ENCODE assay signal across 14 cellular contexts in the genomic region with DNA sequence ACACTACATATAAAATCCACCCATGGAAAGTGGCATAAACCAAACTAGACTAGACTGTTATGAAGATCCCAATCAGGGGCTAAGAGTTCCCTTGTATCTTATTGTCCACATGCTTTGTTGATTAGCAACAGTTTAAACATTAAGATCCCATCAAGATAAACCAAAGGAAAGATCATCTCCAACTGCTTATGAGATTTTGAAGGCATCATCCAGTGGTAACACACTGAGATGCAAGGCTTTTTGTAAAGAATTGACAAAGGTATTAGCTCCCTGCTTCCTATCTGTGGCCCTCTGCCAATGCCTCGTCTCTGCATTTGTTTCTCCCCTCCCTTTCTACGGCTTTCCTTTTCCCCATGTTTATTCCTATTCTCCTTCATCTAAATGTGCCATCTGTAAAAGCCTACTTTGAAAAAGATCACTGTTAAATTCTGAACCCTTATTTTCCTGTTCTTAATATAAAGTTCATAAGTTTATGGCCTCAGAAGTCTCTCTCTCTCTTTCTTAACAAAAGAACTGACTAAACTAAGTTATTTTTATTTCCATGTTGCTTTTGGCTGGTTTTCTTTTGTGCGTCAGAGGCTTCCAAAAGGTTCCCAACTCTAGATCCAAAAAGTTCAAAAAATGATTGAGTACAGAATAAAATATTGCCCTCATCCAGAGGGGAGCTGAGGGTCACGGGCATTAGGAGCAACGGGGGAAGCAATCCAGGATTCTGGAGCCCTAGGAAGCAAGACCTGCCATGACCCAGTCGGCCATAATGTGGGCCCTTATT. TPM values are rescaled to one million over a fixed set of nuclear protein-coding genes. Genes with fewer than 3 reads are reported as not detected.
DNase-seq lines count a peak whose midpoint lies in the region; ATAC-seq and TF ChIP-seq lines count a peak whose summit lies in the region.
"Had no signal": no experiment of that assay in that cellular context is flagged by ENCODE, and none has a peak within 500 bp of the region (broad histone marks: within the 10 kb centered on the region; RNA-seq: fewer than 3 reads in every experiment).

No MANE protein-coding gene starts in this region.

- H3K27me3 ChIP-seq in adrenal gland (no peaks in the 10 kb centered on the region), upper lobe of left lung (no peaks in the 10 kb centered on the region)

- peak overlapping the region in 2 of 3 experiments; percentile 3 to 16 for H3K4me3 Mint-ChIP-seq in nephron
- H3K4me3 Mint-ChIP-seq: activated naive CD4-positive, alpha-beta T cell treated with anti-CD3 and anti-CD28 coated beads, Interleukin-2, amount 10 ng/mL, durations not matched to agents 7 days and 5 days had no signal

- peak in 6 of 7 donors; percentile 31 to 62 (median 40) for DNase-seq in adrenal gland
- DNase-seq in fibroblast of gingiva (ENCODE audit: low read depth) = peak; percentile 63
- no peak for DNase-seq in upper lobe of left lung
- DNase-seq in NCI-H2081 (lab: John Stamatoyannopoulos, UW) = no peak
- DNase-seq in NCI-H2029 (lab: John Stamatoyannopoulos, UW) = no peak
- DNase-seq: activated CD4-positive, alpha-beta T cell treated with anti-CD3 and anti-CD28 coated beads, Interleukin-2, amount 50 U/mL, for 48 hours; activated naive CD4-positive, alpha-beta T cell treated with anti-CD3 and anti-CD28 coated beads, Interleukin-2, amount 10 ng/mL, durations not matched to agents 7 days and 5 days; DMS 273 treated with DMSO at 0.1 percent for 48 hours; NCI-H526 treated with DMSO at 0.1 percent for 48 hours; retina had no signal

- TF ChIP-seq EP300 in upper lobe of left lung (IDR thresholded peaks at IDR 0.05) = peak in 1 of 4 donors; percentile 3

- TF ChIP-seq POLR2A in adrenal gland (IDR thresholded peaks at IDR 0.05) (no peak), upper lobe of left lung (IDR thresholded peaks at IDR 0.05) (no peak)

- ATAC-seq in upper lobe of left lung (ENCODE audit: low FRiP score in 2 of 2) = no peak
- ATAC-seq in GM21786 (IDR thresholded peaks at IDR 0.05; ENCODE audit: unreplicated experiment) = no peak
- no peak for ATAC-seq in HG03039 (IDR thresholded peaks at IDR 0.05; ENCODE audit: unreplicated experiment)

- H3K27ac ChIP-seq in adrenal gland = peak overlapping the region; percentile 6 to 80 (median 39)
- peak overlapping the region in 3 of 4 donors; percentile 26 to 63 (median 43) for H3K27ac ChIP-seq in upper lobe of left lung

- no peaks in the 10 kb centered on the region for H3K36me3 ChIP-seq in adrenal gland (replicated peaks in 1 of 2)
- H3K36me3 ChIP-seq in upper lobe of left lung = no peaks in the 10 kb centered on the region

- peaks cover 5% of the 10 kb centered on the region for H3K27me3 Mint-ChIP-seq in nephron (ENCODE audit: low read depth)

- no peak for TF ChIP-seq CTCF in adrenal gland (IDR thresholded peaks at IDR 0.05)
- no peak for TF ChIP-seq CTCF in nephron (IDR thresholded peaks at IDR 0.05; ENCODE audit: unreplicated experiment in 3 of 3)
- no peak for TF ChIP-seq CTCF in upper lobe of left lung (IDR thresholded peaks at IDR 0.05)

- H3K36me3 Mint-ChIP-seq in nephron (ENCODE audit: low read depth) = no peaks in the 10 kb centered on the region
- H3K36me3 Mint-ChIP-seq: activated naive CD4-positive, alpha-beta T cell treated with anti-CD3 and anti-CD28 coated beads, Interleukin-2, amount 10 ng/mL, durations not matched to agents 7 days and 5 days had no signal

- intact Hi-C loops in adrenal gland (cut with DNase I) = no loop called here

- WGBS in adrenal gland, 4 donors = 25 to 35% (median 32%) methylated on average over 6 of the region's 6 CpGs
- 54 to 77% methylated on average over 6 of the region's 6 CpGs for WGBS in upper lobe of left lung, 2 donors

- peaks cover 0 to 62% of the 10 kb centered on the region in 2 donors for H3K4me1 ChIP-seq in adrenal gland (replicated peaks in 1 of 2)
- H3K4me1 ChIP-seq in upper lobe of left lung = peaks cover 20 to 35% (median 32%) of the 10 kb centered on the region in 4 donors

- H3K27ac Mint-ChIP-seq in nephron = peak overlapping the region; percentile 47 to 90 (median 88)
- H3K27ac Mint-ChIP-seq: activated naive CD4-positive, alpha-beta T cell treated with anti-CD3 and anti-CD28 coated beads, Interleukin-2, amount 10 ng/mL, durations not matched to agents 7 days and 5 days had no signal

- H3K9me3 ChIP-seq in adrenal gland (replicated peaks in 1 of 3) = no peaks in the 10 kb centered on the region
- H3K9me3 ChIP-seq in upper lobe of left lung = no peaks in the 10 kb centered on the region

- no peaks in the 10 kb centered on the region for H3K9me3 Mint-ChIP-seq in nephron
- H3K9me3 Mint-ChIP-seq: activated naive CD4-positive, alpha-beta T cell treated with anti-CD3 and anti-CD28 coated beads, Interleukin-2, amount 10 ng/mL, durations not matched to agents 7 days and 5 days had no signal

- H3K4me3 ChIP-seq in adrenal gland = no peak overlapping the region
- H3K4me3 ChIP-seq in upper lobe of left lung = no peak overlapping the region

- peaks cover 40% of the 10 kb centered on the region for H3K4me1 Mint-ChIP-seq in nephron

RNA-seq across cellular contexts. Expression of gene PLD1, which starts 5.5 kb away (rescaled TPM):
- total RNA-seq in adrenal gland (100 to 1,000 TPM in 6 of 8 donors, 10 to 100 TPM in 2; 60.3 to 178 (median 126) TPM), upper lobe of left lung (10 to 100 TPM; 11.2 to 47.1 (median 15.6) TPM)
- 10 to 100 TPM; 25.7 to 79.8 (median 36.5) TPM for polyA plus RNA-seq in adrenal gland

RNA-seq across cellular contexts. Expression of gene TMEM212, which starts 38.3 kb away (rescaled TPM):
- total RNA-seq in adrenal gland (not detected), upper lobe of left lung (10 to 100 TPM in 1 of 6 donors, 1 to 10 TPM in 4, under 1 TPM in 1; 0.11 to 20.8 (median 3.7) TPM)
- polyA plus RNA-seq in adrenal gland = not detected
- total RNA-seq: epithelial cell of proximal tubule had no signal

Comparison
In these comparisons a context has a peak if more than half of its experiments do, and no peak if none do; other contexts are left out.
1. DNase-seq: peak in adrenal gland (6 of 7) and fibroblast of gingiva (single experiment); none in upper lobe of left lung (0 of 2), NCI-H2081 (0 of 2) and NCI-H2029 (single experiment).